8 cellular contexts compared by ENCODE assay signal in the genomic region with DNA sequence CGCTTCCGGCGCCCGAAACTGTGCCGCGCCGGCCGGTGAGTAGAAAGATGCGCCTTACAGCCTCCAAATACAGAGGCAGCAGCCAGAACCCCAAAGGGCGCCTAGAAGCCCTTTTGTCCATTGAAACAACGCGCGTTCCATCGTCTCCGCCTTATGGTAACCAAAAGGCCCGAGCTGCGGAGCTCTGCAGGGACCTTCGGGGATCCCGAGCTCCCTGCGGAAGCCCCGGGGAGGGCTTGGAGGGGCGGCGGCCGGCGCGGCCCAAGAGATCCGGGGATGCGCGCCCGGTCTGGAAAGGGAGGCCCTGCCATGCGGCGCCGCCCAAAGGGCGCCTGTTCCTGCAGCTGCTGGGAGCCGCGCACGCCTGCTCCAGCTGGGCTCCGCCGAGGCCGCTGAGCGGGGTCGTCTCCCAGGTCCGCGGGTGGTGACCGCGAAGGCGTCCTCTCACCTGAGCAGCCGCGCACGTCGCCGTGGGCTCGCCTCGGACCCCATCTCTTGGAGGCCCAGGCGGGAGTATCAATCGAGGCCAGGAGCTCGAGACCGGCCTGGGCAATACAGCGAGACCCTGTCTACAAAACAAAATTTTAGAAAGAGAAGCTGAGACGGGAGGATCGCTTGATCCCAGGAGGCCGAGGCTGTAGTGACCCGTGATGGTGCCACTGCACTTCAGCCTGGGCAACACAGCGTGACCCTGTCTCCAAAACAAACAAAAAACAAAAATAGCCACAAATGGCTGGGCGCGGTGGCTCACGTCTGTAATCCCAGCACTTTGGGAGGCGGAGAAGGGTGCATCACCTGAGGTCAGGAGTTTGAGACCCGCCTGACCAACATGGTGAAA. TPM values are rescaled to one million over a fixed set of nuclear protein-coding genes. Genes with fewer than 3 reads are reported as not detected.
DNase-seq lines count a peak whose midpoint lies in the region; ATAC-seq and TF ChIP-seq lines count a peak whose summit lies in the region.

No MANE protein-coding gene starts in this region.

- no peak for DNase-seq in IMR-90
- peak; percentile 62 to 87 (median 86) for DNase-seq in right cardiac atrium
- peak; percentile 77 for DNase-seq in sciatic nerve (ENCODE audit: low spot score)
- DNase-seq in OCI-M2 (lab: John Stamatoyannopoulos, UW; ENCODE audit: unreplicated experiment): no peak
- DNase-seq in ureter (ENCODE audit: low spot score): no peak

- peaks cover 9% of the 10 kb centered on the region; the same call in 1 of the 2 replicates for H3K4me1 ChIP-seq in ES-I3 (ENCODE audit: insufficient read depth, low read length)
- H3K4me1 ChIP-seq in IMR-90 (ENCODE audit: control insufficient read depth, insufficient read depth, low read length): peaks cover 16% of the 10 kb centered on the region
- H3K4me1 ChIP-seq in right cardiac atrium (ENCODE audit: control insufficient read depth, insufficient read depth, low read length): peaks cover 9% of the 10 kb centered on the region

- H3K36me3 Mint-ChIP-seq in activated naive CD4-positive, alpha-beta T cell treated with anti-CD3 and anti-CD28 coated beads, Interleukin-2, amount 50 U/mL, for 24 hours: peaks cover 6% of the 10 kb centered on the region

- H2AK5ac ChIP-seq in IMR-90 (ENCODE audit: low read depth, low read length): peak overlapping the region; percentile 56

- TF ChIP-seq RAD21 in IMR-90 (IDR thresholded peaks at IDR 0.05; ENCODE audit: low read length): no peak

- no peak overlapping the region for H2BK15ac ChIP-seq in IMR-90 (ENCODE audit: low read depth, low read length)

- no TSS peak for BruUV-seq in IMR-90 (replicated peaks; lab: Mats Ljungman, UMichigan)

- H2BK20ac ChIP-seq in IMR-90 (ENCODE audit: low read depth, low read length): no peak overlapping the region

- intact Hi-C loops in IMR-90 (cut with micrococcal nuclease): loop anchor here (5.0 kb wide), 1 partner anchor 822 kb away; no protein-coding TSS in a partner anchor
- intact Hi-C loops in right cardiac atrium (cut with DNase I): loop anchor here in 3 of 4 donors (5.0 kb wide), 2 partner anchors 57 to 62 kb away; no protein-coding TSS in a partner anchor
- intact Hi-C loops in sciatic nerve (cut with DNase I): no loop called here

- whole genome bisulfite sequencing in IMR-90 (ENCODE audit: extremely low coverage in 2 of 2, insufficient read length in 1 of 2), 2 experiments: 7% methylated on average over 32 of the region's 69 CpGs; no CpG with 5 or more reads in 1 of the 2 experiments
- WGBS in right cardiac atrium: 8% methylated on average over 69 of the region's 69 CpGs

- H4K91ac ChIP-seq in IMR-90 (ENCODE audit: insufficient read depth, low read depth, low read length): peak overlapping the region; percentile 37

- peak overlapping the region; percentile 52 to 81 for H4K8ac ChIP-seq in IMR-90 (ENCODE audit: low read depth in 2 of 2, low read length in 2 of 2)

- no peak for TF ChIP-seq POLR2A in IMR-90 (IDR thresholded peaks at IDR 0.05; ENCODE audit: low read depth, low read length)

- no peaks in the 10 kb centered on the region for H3K36me3 ChIP-seq in ES-I3 (ENCODE audit: insufficient read depth, low read length)
- no peaks in the 10 kb centered on the region for H3K36me3 ChIP-seq in IMR-90 (ENCODE audit: control insufficient read depth, insufficient read depth, low read length)

- H3K27ac ChIP-seq in IMR-90 (ENCODE audit: insufficient read depth, low read length) (peak overlapping the region; percentile 41), right cardiac atrium (ENCODE audit: low read length) (peak overlapping the region; percentile 87)

- H3K9me3 Mint-ChIP-seq in activated naive CD4-positive, alpha-beta T cell treated with anti-CD3 and anti-CD28 coated beads, Interleukin-2, amount 50 U/mL, for 24 hours: no peaks in the 10 kb centered on the region

- H3K4me2 ChIP-seq in IMR-90 (ENCODE audit: low read depth, low read length): peak overlapping the region; percentile 61

- dilution Hi-C loops in IMR-90 (cut with HindIII; ENCODE audit: low sequenced_read_pairs, unreplicated experiment): no loop called here

- no peak overlapping the region for H3K18ac ChIP-seq in IMR-90 (ENCODE audit: low read depth, low read length)

- peak overlapping the region; percentile 17; the same call in 1 of the 2 replicates for H2BK120ac ChIP-seq in IMR-90 (ENCODE audit: low read depth, low read length)

- peak overlapping the region; percentile 77 for H2AK9ac ChIP-seq in IMR-90 (replicated peaks; ENCODE audit: low read depth, low read length, poor library complexity)

- peak overlapping the region; percentile 68 for H3K56ac ChIP-seq in IMR-90 (ENCODE audit: extremely low read depth, insufficient read depth, low read length)

- H2AFZ ChIP-seq in IMR-90 (replicated peaks; ENCODE audit: low read length, poor library complexity): peak overlapping the region; percentile 96

- peaks cover 4 to 39% of the 10 kb centered on the region in 2 experiments; a peak in 2 of 4 replicates for H3K79me1 ChIP-seq in IMR-90 (ENCODE audit: low read depth in 1 of 2, low read length in 2 of 2)

- peak overlapping the region; percentile 52 for H3K4me3 ChIP-seq in IMR-90 (ENCODE audit: insufficient read depth, low read depth, low read length)
- H3K4me3 ChIP-seq in right cardiac atrium (ENCODE audit: low read length): peak overlapping the region; percentile 73

- H3K9me3 ChIP-seq in ES-I3 (ENCODE audit: control insufficient read depth, insufficient read depth, low read length) (no peaks in the 10 kb centered on the region), IMR-90 (ENCODE audit: control insufficient read depth, insufficient read depth, low read length) (no peaks in the 10 kb centered on the region), right cardiac atrium (ENCODE audit: control insufficient read depth, low read length) (no peaks in the 10 kb centered on the region)

- peaks cover 1% of the 10 kb centered on the region for H3K27me3 Mint-ChIP-seq in activated naive CD4-positive, alpha-beta T cell treated with anti-CD3 and anti-CD28 coated beads, Interleukin-2, amount 50 U/mL, for 24 hours

- no peak for TF ChIP-seq CTCF in IMR-90 (conservative IDR thresholded peaks at IDR 0.05; ENCODE audit: low read depth, low read length)

- H3K9me1 ChIP-seq in IMR-90 (ENCODE audit: insufficient read depth, low read length): peaks cover 6% of the 10 kb centered on the region

- peak; percentile 18 for ATAC-seq in GM21515 (IDR thresholded peaks at IDR 0.05; ENCODE audit: unreplicated experiment)
- peak; percentile 22 for ATAC-seq in IMR-90 (ENCODE audit: low read depth)
- ATAC-seq in right cardiac atrium: peak; percentile 49 to 58
- peak; percentile 23 for ATAC-seq in sciatic nerve

- H3K4me1 Mint-ChIP-seq in activated naive CD4-positive, alpha-beta T cell treated with anti-CD3 and anti-CD28 coated beads, Interleukin-2, amount 50 U/mL, for 24 hours: peaks cover 60% of the 10 kb centered on the region

- peak overlapping the region; percentile 71 for H3K14ac ChIP-seq in IMR-90 (replicated peaks; ENCODE audit: low read depth, low read length)

- CTCF ChIA-PET in IMR-90 (lab: Yijun Ruan, JAX): interaction anchor here (0.6 to 0.9 kb wide), 2 partner anchors 10 to 43 kb away, joined by 3 to 7 read pairs; no protein-coding TSS in a partner anchor

- peak overlapping the region; percentile 88 for H3K4me3 Mint-ChIP-seq in activated naive CD4-positive, alpha-beta T cell treated with anti-CD3 and anti-CD28 coated beads, Interleukin-2, amount 50 U/mL, for 24 hours

- in situ Hi-C loops in IMR-90 (cut with MboI; ENCODE audit: low sequenced_read_pairs): no loop called here

- peak overlapping the region; percentile 50 for H3K4ac ChIP-seq in IMR-90 (ENCODE audit: low read depth, low read length)

- H3K27me3 ChIP-seq in IMR-90 (ENCODE audit: control insufficient read depth, insufficient read depth, low read length) (no peaks in the 10 kb centered on the region), right cardiac atrium (ENCODE audit: control insufficient read depth, insufficient read depth) (no peaks in the 10 kb centered on the region)

- POLR2A ChIA-PET in IMR-90 (lab: Charles Lee; ENCODE audit: unreplicated experiment): interaction anchor here (0.6 to 1.3 kb wide), 2 partner anchors 66 to 145 kb away, joined by 3 read pairs; no protein-coding TSS in a partner anchor

- peak overlapping the region; percentile 35 for H2BK5ac ChIP-seq in IMR-90 (ENCODE audit: low read depth, low read length, poor library complexity, severe bottlenecking)

- H3K9ac ChIP-seq in ES-I3 (ENCODE audit: low read depth, low read length) (peak overlapping the region; percentile 94), IMR-90 (ENCODE audit: low read depth, low read length) (peak overlapping the region; percentile 28)

- peaks cover 22% of the 10 kb centered on the region; the same call in 1 of the 2 replicates for H4K20me1 ChIP-seq in IMR-90 (ENCODE audit: insufficient read depth, low read length)

- peak overlapping the region; percentile 100 for H3K27ac Mint-ChIP-seq in activated naive CD4-positive, alpha-beta T cell treated with anti-CD3 and anti-CD28 coated beads, Interleukin-2, amount 50 U/mL, for 24 hours

- H3K23ac ChIP-seq in IMR-90 (ENCODE audit: low read depth, low read length): peak overlapping the region; percentile 32; the same call in 1 of the 2 replicates

- peak overlapping the region; percentile 43; the same call in 1 of the 2 replicates for H4K5ac ChIP-seq in IMR-90 (ENCODE audit: low read depth, low read length)

TF ChIP-seq in IMR-90, 13 proteins besides CTCF, POLR2A, EP300 and RAD21:
- peak; percentile 47; the same call in 1 of the 2 replicates for TF ChIP-seq MXI1 (IDR thresholded peaks at IDR 0.05; ENCODE audit: borderline replicate concordance, low read depth, low read length)
- no peak for TF ChIP-seq CEBPB (IDR thresholded peaks at IDR 0.05; ENCODE audit: low read depth, low read length)

RNA-seq across cellular contexts. Expression of a gene that starts 0.8 kb away (rescaled TPM):
- total RNA-seq in IMR-90 (2012; rRNA removed) (10.4 and 10.6 TPM in 2 replicates), right cardiac atrium (10 to 100 TPM; 47.8 to 66.1 (median 57.5) TPM), sciatic nerve (50.3 TPM), ureter (52.1 TPM)
- polyA plus RNA-seq in IMR-90 (2012; rRNA removed) (16.9 and 20.7 TPM in 2 replicates), right cardiac atrium (24.3 TPM)
- 10.1 and 14.2 TPM in 2 replicates for polyA plus RNA-seq in IMR-90 (2012; cell fraction: cytosol; rRNA removed)
- polyA plus RNA-seq in IMR-90 (2012; cell fraction: nucleus; rRNA removed; ENCODE audit: low replicate concordance): 54.4 and 120 TPM in 2 replicates

RNA-seq across cellular contexts. Expression of a gene that starts 7.8 kb away (rescaled TPM):
- total RNA-seq in IMR-90 (2012; rRNA removed) (23.5 and 25.3 TPM in 2 replicates), right cardiac atrium (100 to 1,000 TPM in 3 of 4 donors, 10 to 100 TPM in 1; 87.7 to 114 (median 108) TPM), sciatic nerve (55.9 TPM), ureter (38.3 TPM)
- polyA plus RNA-seq in IMR-90 (2012; rRNA removed) (46.9 and 57.7 TPM in 2 replicates), right cardiac atrium (115 TPM)
- 30.4 and 40.6 TPM in 2 replicates for polyA plus RNA-seq in IMR-90 (2012; cell fraction: cytosol; rRNA removed)
- polyA plus RNA-seq in IMR-90 (2012; cell fraction: nucleus; rRNA removed; ENCODE audit: low replicate concordance): 7.3 and 33.0 TPM in 2 replicates

Comparison
In these comparisons a context has a peak if more than half of its experiments do, and no peak if none do; other contexts are left out.
1. DNase-seq: peak in right cardiac atrium (3 of 3) and sciatic nerve (single experiment); none in IMR-90 (single experiment), OCI-M2 (single experiment) and ureter (single experiment).
2. Peak in every context shown above with its lines, with median percentiles within 50 percentile points of each other: ATAC-seq.